Comparison of ENCODE assay signal across 16 cellular contexts in the genomic region with DNA sequence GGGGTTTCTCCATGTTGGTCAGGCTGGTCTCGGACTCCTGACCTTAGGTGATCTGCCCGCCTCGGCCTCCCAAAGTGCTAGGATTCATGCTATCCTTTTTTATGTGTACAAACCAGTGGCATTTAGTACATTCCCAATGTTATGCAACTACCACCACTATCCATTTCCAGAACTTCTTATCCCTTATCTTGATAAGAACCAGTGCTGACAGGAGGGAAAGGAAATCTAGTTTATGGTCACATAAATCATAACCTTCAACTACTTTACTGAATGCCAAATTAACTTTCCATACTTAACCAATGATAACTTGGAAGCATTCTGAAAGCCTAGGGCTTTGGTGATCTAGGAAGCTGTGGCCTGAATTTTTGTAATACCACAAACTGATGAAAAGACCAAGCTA.
A peak's percentile ranks its signal among the peaks of the same experiment; 100 is the strongest.
DNase-seq lines count a peak whose midpoint lies in the region; FAIRE-seq and TF ChIP-seq lines count a peak whose summit lies in the region.
"Had no signal": no experiment of that assay in that cellular context is flagged by ENCODE, and none has a peak within 500 bp of the region (broad histone marks: within the 10 kb centered on the region; RNA-seq: fewer than 3 reads in every experiment).

No MANE protein-coding gene starts in this region.

- peak overlapping the region; percentile 68 for H3K27ac ChIP-seq in VCaP
- H3K27ac ChIP-seq: GM23248 had no signal

- H3K9me3 Mint-ChIP-seq in mesothelial cell of epicardium: no peaks in the 10 kb centered on the region
- H3K9me3 Mint-ChIP-seq: CD4-positive, alpha-beta memory T cell; T-cell had no signal

- DNase-seq in HTR-8/SVneo (ENCODE audit: insufficient read length, low spot score) (peak; percentile 43), fibroblast of the aortic adventitia (ENCODE audit: low read depth) (peak; percentile 84), RKO (ENCODE audit: low spot score) (no peak), NK-92 (lab: John Stamatoyannopoulos, UW; ENCODE audit: unreplicated experiment) (no peak), mesothelial cell of epicardium (ENCODE audit: low spot score in 2 of 2, unreplicated experiment in 2 of 2) (no peak)
- DNase-seq in stimulated activated CD4-positive, alpha-beta T cell treated with anti-CD3 and anti-CD28 coated beads, Interleukin-12 subunit alpha, Interleukin-12 subunit beta, amount 100 ng/mL, for 4 hours: no peak
- DNase-seq: BE2C; CD4-positive, alpha-beta memory T cell; GF-D8; GM23248; Karpas-422; MM.1S; NCI-H1092 treated with DMSO at 0.1 percent for 48 hours; NCI-H526; T-cell had no signal

- no peaks in the 10 kb centered on the region for H3K27me3 Mint-ChIP-seq in mesothelial cell of epicardium (ENCODE audit: low read depth)
- H3K27me3 Mint-ChIP-seq: CD4-positive, alpha-beta memory T cell; T-cell had no signal

- no peak overlapping the region for H3K4me3 ChIP-seq in fibroblast of the aortic adventitia (ENCODE audit: low read depth, low read length)
- H3K4me3 ChIP-seq: GM23248 had no signal

- TF ChIP-seq CTCF in VCaP (conservative IDR thresholded peaks at IDR 0.05) (no peak), fibroblast of the aortic adventitia (IDR thresholded peaks at IDR 0.05; ENCODE audit: insufficient read depth, low read length) (no peak), mesothelial cell of epicardium (IDR thresholded peaks at IDR 0.05; ENCODE audit: unreplicated experiment) (no peak)

- FAIRE-seq in HTR-8/SVneo (lab: Jason Lieb, UNC): peak; percentile 40

- H3K27ac Mint-ChIP-seq in mesothelial cell of epicardium: no peak overlapping the region
- H3K27ac Mint-ChIP-seq: T-cell had no signal

- H3K36me3 Mint-ChIP-seq in mesothelial cell of epicardium: peaks cover 9% of the 10 kb centered on the region

- peaks cover 15% of the 10 kb centered on the region for H3K4me1 Mint-ChIP-seq in mesothelial cell of epicardium

- no peak overlapping the region for H3K4me3 Mint-ChIP-seq in mesothelial cell of epicardium
- H3K4me3 Mint-ChIP-seq: CD4-positive, alpha-beta memory T cell; T-cell had no signal

Comparison
In these comparisons a context has a peak if more than half of its experiments do, and no peak if none do; other contexts are left out.
1. DNase-seq: peak in HTR-8/SVneo (single experiment) and fibroblast of the aortic adventitia (single experiment); none in RKO (single experiment), NK-92 (single experiment), mesothelial cell of epicardium (0 of 2) and stimulated activated CD4-positive, alpha-beta T cell treated with anti-CD3 and anti-CD28 coated beads, Interleukin-12 subunit alpha, Interleukin-12 subunit beta, amount 100 ng/mL, for 4 hours (single experiment).